In the genomic region with DNA sequence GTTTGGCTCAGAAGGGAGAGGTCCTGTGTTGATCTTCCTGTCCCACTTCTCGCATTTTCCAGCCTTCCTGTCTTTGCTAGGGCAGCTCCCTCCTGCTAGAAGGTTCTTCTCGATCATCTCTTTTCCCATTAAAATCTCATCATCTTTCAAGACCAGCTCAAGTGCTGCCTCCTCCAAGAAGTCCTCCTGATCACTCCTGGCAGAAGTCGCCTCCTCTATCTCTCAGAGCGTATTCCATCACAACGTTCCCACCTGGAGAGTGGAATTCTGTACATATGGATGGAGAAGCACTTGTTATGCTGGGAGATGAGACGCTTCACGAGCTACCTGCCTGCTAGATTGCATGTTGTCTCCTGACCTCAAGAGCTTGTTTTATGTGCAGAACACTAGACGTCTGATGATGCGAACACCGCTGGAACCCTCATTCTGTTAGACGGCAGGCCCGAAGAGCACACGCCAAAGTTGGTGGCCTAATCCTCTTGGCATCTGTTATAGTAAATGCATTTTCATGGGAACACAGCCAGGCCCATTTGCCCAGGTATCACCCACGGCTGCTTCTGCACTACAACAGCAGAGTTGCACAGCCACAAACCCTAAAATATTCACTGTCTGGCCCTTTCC, we compare ENCODE assay signal across 14 cellular contexts.
DNase-seq lines count a peak whose midpoint lies in the region; ATAC-seq, FAIRE-seq and TF ChIP-seq lines count a peak whose summit lies in the region.
"Had no signal": no experiment of that assay in that cellular context is flagged by ENCODE, and none has a peak within 500 bp of the region (broad histone marks: within the 10 kb centered on the region; RNA-seq: fewer than 3 reads in every experiment).

No MANE protein-coding gene starts in this region.

- WGBS in GM23248 (ENCODE audit: low coverage in 1 of 2, low lambda C conversion rate in 2 of 2, missing lambda C conversion rate in 2 of 2), 2 experiments = 88 to 89% methylated on average over 14 of the region's 14 CpGs
- WGBS in endodermal cell (ENCODE audit: insufficient coverage in 1 of 2, insufficient read length in 1 of 2), 2 experiments = 92 to 96% methylated on average over 11 to 14 of the region's 14 CpGs
- WGBS in H9 (ENCODE audit: extremely low coverage, insufficient read length, low lambda C conversion rate) = no CpG with 5 or more reads among the region's 14 CpGs
- WGBS in upper lobe of left lung, 2 donors = 88 to 92% methylated on average over 10 to 14 of the region's 14 CpGs

- no peaks in the 10 kb centered on the region for H3K23me2 ChIP-seq in H9 (ENCODE audit: insufficient read length, low read depth, low read length, poor library complexity, severe bottlenecking)

- H3K9me3 ChIP-seq in GM23248 (ENCODE audit: low read depth) = no peaks in the 10 kb centered on the region
- no peaks in the 10 kb centered on the region for H3K9me3 ChIP-seq in endodermal cell (ENCODE audit: control insufficient read depth, low read length)
- H3K9me3 ChIP-seq in H9 (ENCODE audit: control insufficient read depth, low read depth, low read length) = no peaks in the 10 kb centered on the region
- H3K9me3 ChIP-seq in upper lobe of left lung = no peaks in the 10 kb centered on the region
- H3K9me3 ChIP-seq: BLaER1, testis had no signal

- no peaks in the 10 kb centered on the region for H3K36me3 Mint-ChIP-seq in endodermal cell (ENCODE audit: low read depth)
- H3K36me3 Mint-ChIP-seq in progenitor cell of endocrine pancreas (ENCODE audit: insufficient read depth) = no peaks in the 10 kb centered on the region
- no peaks in the 10 kb centered on the region; a peak in 1 of 7 replicates for H3K36me3 Mint-ChIP-seq in H9 (ENCODE audit: insufficient read depth in 1 of 3, low read depth in 3 of 3)
- H3K36me3 Mint-ChIP-seq: activated CD8-positive, alpha-beta memory T cell treated with anti-CD3 and anti-CD28 coated beads, Interleukin-2, amount 10 ng/mL, durations not matched to agents 7 days and 5 days had no signal

- no peak overlapping the region for H4K8ac ChIP-seq in H9 (replicated peaks; ENCODE audit: insufficient read length, low read depth, low read length)

- no peak overlapping the region for H2BK20ac ChIP-seq in H9 (ENCODE audit: low read depth, low read length, poor library complexity, severe bottlenecking)

- no peaks in the 10 kb centered on the region for H3K9me3 Mint-ChIP-seq in endodermal cell
- no peaks in the 10 kb centered on the region for H3K9me3 Mint-ChIP-seq in progenitor cell of endocrine pancreas (ENCODE audit: low read depth)
- no peaks in the 10 kb centered on the region; a peak in 1 of 5 replicates for H3K9me3 Mint-ChIP-seq in H9
- H3K9me3 Mint-ChIP-seq: activated B cell treated with CpG ODN at 0.5 μM for 24 hours had no signal

- H3K4me3 Mint-ChIP-seq in endodermal cell (no peak overlapping the region), progenitor cell of endocrine pancreas (ENCODE audit: low read depth) (no peak overlapping the region), H9 (no peak overlapping the region; a peak in 1 of 5 replicates)
- H3K4me3 Mint-ChIP-seq: activated B cell treated with CpG ODN at 0.5 μM for 24 hours; activated CD8-positive, alpha-beta memory T cell treated with anti-CD3 and anti-CD28 coated beads, Interleukin-2, amount 10 ng/mL, durations not matched to agents 7 days and 5 days had no signal

- H3K27ac ChIP-seq in GM23248 = peak overlapping the region; percentile 43
- H3K27ac ChIP-seq in endodermal cell (ENCODE audit: low read depth, low read length) = peak overlapping the region; percentile 57
- H3K27ac ChIP-seq in H9 (ENCODE audit: insufficient read length, low read depth, low read length) = no peak overlapping the region
- H3K27ac ChIP-seq in upper lobe of left lung = no peak overlapping the region
- H3K27ac ChIP-seq: BLaER1, testis had no signal

- peaks cover 37% of the 10 kb centered on the region for H3K27me3 Mint-ChIP-seq in endodermal cell (ENCODE audit: insufficient read depth)
- H3K27me3 Mint-ChIP-seq in progenitor cell of endocrine pancreas = peaks cover 76% of the 10 kb centered on the region
- H3K27me3 Mint-ChIP-seq in H9 (ENCODE audit: low read depth) = peaks cover 55% of the 10 kb centered on the region

- H3K27me3 ChIP-seq in GM23248 (replicated peaks; ENCODE audit: insufficient read depth) (no peaks in the 10 kb centered on the region), endodermal cell (ENCODE audit: control insufficient read depth, insufficient read depth, low read length, poor library complexity, severe bottlenecking) (no peaks in the 10 kb centered on the region), H9 (ENCODE audit: insufficient read depth, low read length) (no peaks in the 10 kb centered on the region; the same call in 1 of the 2 replicates), upper lobe of left lung (no peaks in the 10 kb centered on the region)
- H3K27me3 ChIP-seq: BLaER1, testis had no signal

- no peak overlapping the region for H2BK120ac ChIP-seq in H9 (ENCODE audit: low read depth, low read length, poor library complexity, severe bottlenecking)

- no peaks in the 10 kb centered on the region for H3K79me2 ChIP-seq in GM23248 (ENCODE audit: insufficient read depth)
- H3K79me2 ChIP-seq in H9 (ENCODE audit: insufficient read depth, low read length) = no peaks in the 10 kb centered on the region

- H4K5ac ChIP-seq in H9 (ENCODE audit: insufficient read length, low read depth, low read length) = no peak overlapping the region

- H3K18ac ChIP-seq in H9 (ENCODE audit: insufficient read length, low read depth, low read length) = no peak overlapping the region

- H3K4me3 ChIP-seq in GM23248 = no peak overlapping the region
- H3K4me3 ChIP-seq in endodermal cell (ENCODE audit: low read length) = no peak overlapping the region
- no peak overlapping the region for H3K4me3 ChIP-seq in upper lobe of left lung
- H3K4me3 ChIP-seq: BLaER1, testis had no signal

- no peak overlapping the region for H3K23ac ChIP-seq in H9 (ENCODE audit: insufficient read length, low read depth, low read length)

- no peak overlapping the region for H3K4ac ChIP-seq in H9 (ENCODE audit: low read depth, low read length)

- H3K27ac Mint-ChIP-seq in endodermal cell (no peak overlapping the region), progenitor cell of endocrine pancreas (peak overlapping the region; percentile 77), H9 (no peak overlapping the region)
- H3K27ac Mint-ChIP-seq: activated B cell treated with CpG ODN at 0.5 μM for 24 hours; activated CD8-positive, alpha-beta memory T cell treated with anti-CD3 and anti-CD28 coated beads, Interleukin-2, amount 10 ng/mL, durations not matched to agents 7 days and 5 days had no signal

- H4K91ac ChIP-seq in H9 (ENCODE audit: insufficient read length, low read depth, low read length) = no peak overlapping the region

- in situ Hi-C loops in GM23248 (cut with MboI) = no loop called here

- no peak overlapping the region for H2BK5ac ChIP-seq in H9 (ENCODE audit: insufficient read length, low read length)

- H3K4me1 Mint-ChIP-seq in endodermal cell (peaks cover 25% of the 10 kb centered on the region), progenitor cell of endocrine pancreas (ENCODE audit: low read depth) (peaks cover 25% of the 10 kb centered on the region), H9 (peaks cover 29 to 35% of the 10 kb centered on the region in 2 experiments)
- H3K4me1 Mint-ChIP-seq: activated B cell treated with CpG ODN at 0.5 μM for 24 hours; activated CD8-positive, alpha-beta memory T cell treated with anti-CD3 and anti-CD28 coated beads, Interleukin-2, amount 10 ng/mL, durations not matched to agents 7 days and 5 days had no signal

- H2AFZ ChIP-seq in GM23248 = no peak overlapping the region
- no peak overlapping the region for H2AFZ ChIP-seq in H9 (ENCODE audit: low read length)

- H4K20me1 ChIP-seq in GM23248 (ENCODE audit: insufficient read depth) (no peaks in the 10 kb centered on the region), H9 (ENCODE audit: control insufficient read depth, insufficient read depth, insufficient read length) (peaks cover 2% of the 10 kb centered on the region)
- H4K20me1 ChIP-seq: BLaER1 had no signal

- H3K14ac ChIP-seq in H9 (ENCODE audit: insufficient read depth, low read length) = no peak overlapping the region

- FAIRE-seq in RCC 7860 (lab: Jason Lieb, UNC) = no peak

- TF ChIP-seq EP300 in upper lobe of left lung (IDR thresholded peaks at IDR 0.05) = no peak

- no peak for TF ChIP-seq POLR2A in upper lobe of left lung (IDR thresholded peaks at IDR 0.05)

- H3K4me1 ChIP-seq in GM23248 (ENCODE audit: insufficient read depth) (peaks cover 21% of the 10 kb centered on the region), endodermal cell (ENCODE audit: control insufficient read depth, insufficient read depth, low read length) (peaks cover 4% of the 10 kb centered on the region), H9 (ENCODE audit: insufficient read depth, low read length) (0 out of 2 replicates have a peak, but pooled peaks cover 2% of the 10 kb centered on the region), upper lobe of left lung (no peaks in the 10 kb centered on the region)
- H3K4me1 ChIP-seq: testis had no signal

- DNase-seq in GM23248 = no peak
- peak; percentile 56 for DNase-seq in RCC 7860 (ENCODE audit: low spot score)
- DNase-seq in endodermal cell = no peak
- no peak for DNase-seq in progenitor cell of endocrine pancreas (ENCODE audit: low spot score, unreplicated experiment)
- DNase-seq in ecto neural progenitor cell (ENCODE audit: low spot score) = no peak
- DNase-seq in H9 = no peak
- no peak for DNase-seq in upper lobe of left lung
- DNase-seq: activated B cell treated with CpG ODN at 0.5 μM for 24 hours; activated CD8-positive, alpha-beta memory T cell treated with anti-CD3 and anti-CD28 coated beads, Interleukin-2, amount 10 ng/mL, durations not matched to agents 7 days and 5 days; NCI-H2081 treated with DMSO at 0.1 percent for 48 hours; stimulated activated CD4-positive, alpha-beta T cell treated with anti-CD3 and anti-CD28 coated beads, Interleukin-15, amount 100 ng/mL, for 24 hours had no signal

- ATAC-seq in GM21723 (IDR thresholded peaks at IDR 0.05; ENCODE audit: unreplicated experiment) = no peak
- no peak for ATAC-seq in upper lobe of left lung (ENCODE audit: low FRiP score in 2 of 2)
- ATAC-seq: activated CD8-positive, alpha-beta memory T cell treated with anti-CD3 and anti-CD28 coated beads, Interleukin-2, amount 10 ng/mL, durations not matched to agents 7 days and 5 days had no signal

- H3K79me1 ChIP-seq in H9 (ENCODE audit: insufficient read depth, low read depth, low read length, poor library complexity, severe bottlenecking) = no peaks in the 10 kb centered on the region

- H3F3A ChIP-seq in GM23248 (ENCODE audit: insufficient read depth) = 0 out of 2 replicates have a peak, but pooled peaks cover 5% of the 10 kb centered on the region

- no peak overlapping the region for H3K9ac ChIP-seq in GM23248
- H3K9ac ChIP-seq in endodermal cell (ENCODE audit: extremely low read depth, low read length, poor library complexity, severe bottlenecking) = no peak overlapping the region
- no peak overlapping the region for H3K9ac ChIP-seq in H9 (ENCODE audit: extremely low read depth, insufficient read length, low read length)
- H3K9ac ChIP-seq: BLaER1 had no signal

- H2BK15ac ChIP-seq in H9 (ENCODE audit: low read depth, low read length) = no peak overlapping the region

- peak overlapping the region; percentile 4 for H3K4me2 ChIP-seq in GM23248 (ENCODE audit: unreplicated experiment)
- no peak overlapping the region for H3K4me2 ChIP-seq in H9 (ENCODE audit: insufficient read depth, insufficient read length, low read length)

- no peaks in the 10 kb centered on the region for H3K9me2 ChIP-seq in GM23248 (ENCODE audit: insufficient read depth)

- no peak overlapping the region for H2BK12ac ChIP-seq in H9 (ENCODE audit: insufficient read length, low read depth, low read length)

- H3K36me3 ChIP-seq in GM23248 (ENCODE audit: low read depth) (no peaks in the 10 kb centered on the region), endodermal cell (ENCODE audit: control insufficient read depth, insufficient read depth, low read length) (no peaks in the 10 kb centered on the region), upper lobe of left lung (no peaks in the 10 kb centered on the region)
- H3K36me3 ChIP-seq: BLaER1 had no signal

- TF ChIP-seq CTCF in endodermal cell (conservative IDR thresholded peaks at IDR 0.05) = no peak
- no peak for TF ChIP-seq CTCF in progenitor cell of endocrine pancreas (IDR thresholded peaks at IDR 0.05; ENCODE audit: unreplicated experiment)
- no peak for TF ChIP-seq CTCF in H9 (conservative IDR thresholded peaks at IDR 0.05)
- TF ChIP-seq CTCF in upper lobe of left lung (IDR thresholded peaks at IDR 0.05) = no peak

- H3K56ac ChIP-seq in H9 (ENCODE audit: insufficient read length, low read depth, low read length) = no peak overlapping the region

- no peak overlapping the region for H3T11ph ChIP-seq in H9 (ENCODE audit: low read length)

- no peak overlapping the region for H2AK5ac ChIP-seq in H9 (ENCODE audit: insufficient read length, low read length)

Comparison
In these comparisons a context has a peak if more than half of its experiments do, and no peak if none do; other contexts are left out.
1. H3K27ac ChIP-seq: peak in GM23248 (single experiment) and endodermal cell (single experiment); none in H9 (single experiment) and upper lobe of left lung (0 of 4).